22 cellular contexts compared by ENCODE assay signal in genomic region chr2:83006991-83007390, GRCh38.
"Had no signal": no experiment of that assay in that cellular context is flagged by ENCODE, and none has a peak within 500 bp of the region (broad histone marks: within the 10 kb centered on the region; RNA-seq: fewer than 3 reads in every experiment).

No MANE protein-coding gene starts in this region.

- FAIRE-seq: kidney had no signal

- H3K36me3 Mint-ChIP-seq: activated CD4-positive, alpha-beta memory T cell treated with anti-CD3 and anti-CD28 coated beads for 36 hours; activated naive CD8-positive, alpha-beta T cell treated with anti-CD3 and anti-CD28 coated beads, Interleukin-2, amount 10 ng/mL, durations not matched to agents 7 days and 5 days had no signal

- H3K27ac ChIP-seq: vagina had no signal

- H3K9me3 Mint-ChIP-seq: activated B cell treated with CpG ODN at 0.5 μM for 24 hours; activated naive CD8-positive, alpha-beta T cell treated with anti-CD3 and anti-CD28 coated beads, Interleukin-2, amount 10 ng/mL, durations not matched to agents 7 days and 5 days; stimulated activated naive CD8-positive, alpha-beta T cell treated with anti-CD3 and anti-CD28 coated beads, Interleukin-15, amount 100 ng/mL, for 72 hours had no signal

- H3K27me3 Mint-ChIP-seq: activated B cell treated with CpG ODN at 0.5 μM for 24 hours; activated CD4-positive, alpha-beta memory T cell treated with anti-CD3 and anti-CD28 coated beads for 36 hours; activated naive CD8-positive, alpha-beta T cell treated with anti-CD3 and anti-CD28 coated beads, Interleukin-2, amount 10 ng/mL, durations not matched to agents 7 days and 5 days; stimulated activated naive CD8-positive, alpha-beta T cell treated with anti-CD3 and anti-CD28 coated beads, Interleukin-15, amount 100 ng/mL, for 72 hours had no signal

- H3K4me3 Mint-ChIP-seq: activated B cell treated with CpG ODN at 0.5 μM for 24 hours; activated CD4-positive, alpha-beta memory T cell treated with anti-CD3 and anti-CD28 coated beads for 36 hours; activated naive CD8-positive, alpha-beta T cell treated with anti-CD3 and anti-CD28 coated beads, Interleukin-2, amount 10 ng/mL, durations not matched to agents 7 days and 5 days; nephron progenitor cell; stimulated activated naive CD8-positive, alpha-beta T cell treated with anti-CD3 and anti-CD28 coated beads, Interleukin-15, amount 100 ng/mL, for 72 hours had no signal

- H3K27me3 ChIP-seq: vagina had no signal

- ATAC-seq: esophagus mucosa; left lobe of liver; stimulated activated naive CD8-positive, alpha-beta T cell treated with anti-CD3 and anti-CD28 coated beads, Interleukin-15, amount 100 ng/mL, for 72 hours had no signal

- H3K4me1 Mint-ChIP-seq: activated B cell treated with CpG ODN at 0.5 μM for 24 hours; activated naive CD8-positive, alpha-beta T cell treated with anti-CD3 and anti-CD28 coated beads, Interleukin-2, amount 10 ng/mL, durations not matched to agents 7 days and 5 days; stimulated activated naive CD8-positive, alpha-beta T cell treated with anti-CD3 and anti-CD28 coated beads, Interleukin-15, amount 100 ng/mL, for 72 hours had no signal

- DNase-seq: activated B cell treated with CpG ODN at 0.5 μM for 24 hours; activated CD4-positive, alpha-beta memory T cell treated with anti-CD3 and anti-CD28 coated beads for 36 hours; activated CD4-positive, alpha-beta T cell treated with anti-CD3 and anti-CD28 coated beads for 4 hours; activated naive CD4-positive, alpha-beta T cell; activated naive CD8-positive, alpha-beta T cell treated with anti-CD3 and anti-CD28 coated beads, Interleukin-2, amount 10 ng/mL, durations not matched to agents 7 days and 5 days; activated T-cell treated with anti-CD3 and anti-CD28 coated beads for 4 hours; anterior cingulate cortex; cerebellar nuclear complex; effector CD4-positive, alpha-beta T cell; foreskin fibroblast; hippocampal formation; kidney; nephron progenitor cell; occipital lobe; retina; stimulated activated naive CD8-positive, alpha-beta T cell treated with anti-CD3 and anti-CD28 coated beads, Interleukin-15, amount 100 ng/mL, for 72 hours; T-helper 1 cell; T-helper 9 cell had no signal

- H3K4me3 ChIP-seq: lung, vagina had no signal

- H3K27ac Mint-ChIP-seq: activated B cell treated with CpG ODN at 0.5 μM for 24 hours; activated CD4-positive, alpha-beta memory T cell treated with anti-CD3 and anti-CD28 coated beads for 36 hours; activated naive CD8-positive, alpha-beta T cell treated with anti-CD3 and anti-CD28 coated beads, Interleukin-2, amount 10 ng/mL, durations not matched to agents 7 days and 5 days; nephron progenitor cell; stimulated activated naive CD8-positive, alpha-beta T cell treated with anti-CD3 and anti-CD28 coated beads, Interleukin-15, amount 100 ng/mL, for 72 hours had no signal

- H3K36me3 ChIP-seq: vagina had no signal

- H3K4me1 ChIP-seq: vagina had no signal

- H3K9me3 ChIP-seq: vagina had no signal
